ENCODE assay signal across 10 cellular contexts in the genomic region with DNA sequence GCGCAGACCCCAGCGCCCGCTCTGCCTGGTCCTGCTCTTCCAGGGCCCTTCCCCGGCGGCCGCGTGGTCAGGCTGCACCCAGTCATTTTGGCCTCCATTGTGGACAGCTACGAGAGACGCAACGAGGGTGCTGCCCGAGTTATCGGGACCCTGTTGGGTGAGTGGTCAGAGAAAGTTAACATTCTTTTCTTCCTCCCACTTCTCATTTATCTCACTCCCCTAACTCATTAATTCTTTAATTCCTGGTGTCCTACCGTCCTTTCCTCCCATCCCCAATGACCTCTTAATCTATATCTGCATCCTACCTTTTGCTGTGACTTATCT. TPM values are rescaled to one million over a fixed set of nuclear protein-coding genes. Genes with fewer than 3 reads are reported as not detected.
A peak's percentile ranks its signal among the peaks of the same experiment; 100 is the strongest.
DNase-seq lines count a peak whose midpoint lies in the region; ATAC-seq and TF ChIP-seq lines count a peak whose summit lies in the region.
"Not testable (repeated sequence)": the region's sequence is repeated elsewhere in the genome, so short reads cannot be mapped to it uniquely, and the experiment has no call there.
"Had no signal": no experiment of that assay in that cellular context is flagged by ENCODE, and none has a peak within 500 bp of the region (broad histone marks: within the 10 kb centered on the region; RNA-seq: fewer than 3 reads in every experiment).

No MANE protein-coding gene starts in this region.

- not testable (repeated sequence) for TF ChIP-seq EP300 in esophagus muscularis mucosa (IDR thresholded peaks at IDR 0.05)

- ATAC-seq in HG03439 (IDR thresholded peaks at IDR 0.05; ENCODE audit: unreplicated experiment) = peak; percentile 4
- ATAC-seq in SK-N-SH treated with all-trans-retinoic acid at 6 μM for 48 hours = peak; percentile 49

- H3K4me1 Mint-ChIP-seq in progenitor cell of endocrine pancreas (ENCODE audit: low read depth) = peaks cover 16% of the 10 kb centered on the region

- peak overlapping the region in 3 of 4 donors; percentile 11 to 71 (median 60) for H3K4me3 ChIP-seq in adrenal gland
- peak overlapping the region; percentile 78 to 91 (median 82) for H3K4me3 ChIP-seq in esophagus muscularis mucosa
- peak overlapping the region; percentile 91 for H3K4me3 ChIP-seq in lower leg skin (ENCODE audit: low read depth, poor library complexity, severe bottlenecking)
- H3K4me3 ChIP-seq in urinary bladder (ENCODE audit: low read depth, low read length) = peak overlapping the region; percentile 74

- H3K9ac ChIP-seq in ES-I3 (ENCODE audit: low read depth, low read length) = peak overlapping the region; percentile 94

- H3K9me3 Mint-ChIP-seq in progenitor cell of endocrine pancreas (ENCODE audit: low read depth) = not testable (repeated sequence)

- peaks cover 19% of the 10 kb centered on the region for H3K36me3 ChIP-seq in ES-I3 (ENCODE audit: insufficient read depth, low read length)
- peaks cover 0 to 12% of the 10 kb centered on the region in 2 donors for H3K36me3 ChIP-seq in adrenal gland (replicated peaks in 1 of 2)
- H3K36me3 ChIP-seq in esophagus muscularis mucosa = peaks cover 9 to 25% (median 18%) of the 10 kb centered on the region in 4 donors
- not testable (repeated sequence) for H3K36me3 ChIP-seq in urinary bladder (ENCODE audit: insufficient read depth)

- H3K27me3 ChIP-seq in adrenal gland, esophagus muscularis mucosa: not testable (repeated sequence)

- H3K9me3 ChIP-seq in ES-I3 (ENCODE audit: control insufficient read depth, insufficient read depth, low read length); adrenal gland (replicated peaks in 1 of 3); esophagus muscularis mucosa: not testable (repeated sequence)

- not testable (repeated sequence) for DNase-seq in adrenal gland; esophagus muscularis mucosa (ENCODE audit: extremely low spot score); lower leg skin (ENCODE audit: low spot score in 2 of 2); progenitor cell of endocrine pancreas (ENCODE audit: low spot score, unreplicated experiment)

- intact Hi-C loops in adrenal gland (cut with DNase I) (loop anchor here in 1 of 2 donors (10.0 kb wide), 1 partner anchor 293 kb away; no protein-coding TSS in a partner anchor), esophagus muscularis mucosa (cut with DNase I) (loop anchor here (2.0 kb wide), 1 partner anchor 95 kb away; no protein-coding TSS in a partner anchor)
- intact Hi-C loops in lower leg skin (cut with DNase I; ENCODE audit: low total_unique reads) = not testable (repeated sequence)

- not testable (repeated sequence) for H3K36me3 Mint-ChIP-seq in progenitor cell of endocrine pancreas (ENCODE audit: insufficient read depth)

- H3K27ac ChIP-seq in adrenal gland (peak overlapping the region in 3 of 5 donors; percentile 67 to 83 (median 69)), esophagus muscularis mucosa (replicated peaks in 1 of 4) (peak overlapping the region; percentile 72 to 86 (median 82))
- H3K27ac ChIP-seq in urinary bladder (ENCODE audit: low read depth) = not testable (repeated sequence)

- 0 to 3% (median 1%) methylated on average over 7 to 13 of the region's 13 CpGs for WGBS in adrenal gland, 4 donors
- WGBS in esophagus muscularis mucosa = 2% methylated on average over 13 of the region's 13 CpGs
- WGBS in lower leg skin, 2 donors = 0 to 1% methylated on average over 13 of the region's 13 CpGs
- 3% methylated on average over 9 of the region's 13 CpGs for WGBS in urinary bladder

- H3K4me1 ChIP-seq in ES-I3 (ENCODE audit: insufficient read depth, low read length) (peaks cover 18% of the 10 kb centered on the region), adrenal gland (replicated peaks in 1 of 2) (peaks cover 19 to 23% of the 10 kb centered on the region in 2 donors), esophagus muscularis mucosa (peaks cover 24 to 48% (median 37%) of the 10 kb centered on the region in 4 donors)
- not testable (repeated sequence) for H3K4me1 ChIP-seq in urinary bladder (ENCODE audit: insufficient read depth)

- H3K27me3 Mint-ChIP-seq in progenitor cell of endocrine pancreas = not testable (repeated sequence)

- not testable (repeated sequence) for TF ChIP-seq POLR2A in adrenal gland (IDR thresholded peaks at IDR 0.05); esophagus muscularis mucosa (IDR thresholded peaks at IDR 0.05; ENCODE audit: low read depth); lower leg skin (IDR thresholded peaks at IDR 0.05)

- H3K4me3 Mint-ChIP-seq in progenitor cell of endocrine pancreas (ENCODE audit: low read depth) = peak overlapping the region; percentile 92

- peak overlapping the region; percentile 96 for H3K27ac Mint-ChIP-seq in progenitor cell of endocrine pancreas

- TF ChIP-seq CTCF in adrenal gland (IDR thresholded peaks at IDR 0.05); esophagus muscularis mucosa (IDR thresholded peaks at IDR 0.05); lower leg skin (IDR thresholded peaks at IDR 0.05); progenitor cell of endocrine pancreas (IDR thresholded peaks at IDR 0.05; ENCODE audit: unreplicated experiment): not testable (repeated sequence)

RNA-seq across cellular contexts. Expression of a gene that starts 0.4 kb away (rescaled TPM):
- total RNA-seq in adrenal gland = 100 to 1,000 TPM; 154 to 366 (median 253) TPM
- polyA plus RNA-seq in adrenal gland = 100 to 1,000 TPM; 105 to 152 (median 137) TPM
- 100 to 1,000 TPM; 181 to 447 (median 313) TPM for total RNA-seq in esophagus muscularis mucosa
- 100 to 1,000 TPM; 316 to 432 (median 384) TPM for total RNA-seq in lower leg skin
- total RNA-seq in progenitor cell of endocrine pancreas = 300 and 307 TPM in 2 replicates
- total RNA-seq in urinary bladder = 159 TPM
- 697 TPM for polyA plus RNA-seq in urinary bladder

RNA-seq across cellular contexts. Expression of a gene that starts 22.3 kb away (rescaled TPM):
- total RNA-seq in adrenal gland (not detected), esophagus muscularis mucosa (not detected), lower leg skin (100 to 1,000 TPM in 1 of 4 donors, 10 to 100 TPM in 3; 56.7 to 115 (median 73.6) TPM), progenitor cell of endocrine pancreas (not detected in 2 replicates), urinary bladder (not detected)
- polyA plus RNA-seq in adrenal gland (not detected), urinary bladder (not detected)
- total RNA-seq: RPMI7951 had no signal

RNA-seq across cellular contexts. Expression of a gene that starts 46.0 kb away (rescaled TPM):
- not detected for total RNA-seq in adrenal gland
- not detected for polyA plus RNA-seq in adrenal gland
- not detected for total RNA-seq in esophagus muscularis mucosa
- total RNA-seq in lower leg skin = 1 to 10 TPM in 1 of 4 donors, under 1 TPM in 1, not detected in 2; 0.34 to 2.7 TPM
- total RNA-seq in progenitor cell of endocrine pancreas = not detected in 2 replicates
- total RNA-seq in urinary bladder = not detected
- polyA plus RNA-seq in urinary bladder = not detected
- total RNA-seq: M059J, RPMI7951 had no signal

RNA-seq across cellular contexts. Expression of a gene that starts 56.5 kb away (rescaled TPM):
- total RNA-seq in adrenal gland (not detected), esophagus muscularis mucosa (not detected), lower leg skin (under 1 TPM in 3 of 4 donors, not detected in 1; 0.08 to 0.21 (median 0.17) TPM), progenitor cell of endocrine pancreas (not detected in 2 replicates), urinary bladder (not detected)
- polyA plus RNA-seq in adrenal gland (not detected), urinary bladder (not detected)
- total RNA-seq: M059J, RPMI7951 had no signal

Comparison
In these comparisons a context has a peak if more than half of its experiments do, and no peak if none do; other contexts are left out.
1. RNA of a gene that starts 22.3 kb away (total RNA-seq): 56.7 to 115 TPM in lower leg skin; not detected in adrenal gland, not detected in esophagus muscularis mucosa, not detected in progenitor cell of endocrine pancreas and not detected in urinary bladder (single experiment); every median in the first group is over 10 times any median in the second.
2. Peak in every context shown above with its lines, with median percentiles within 50 percentile points of each other: H3K4me3 ChIP-seq.